8 cellular contexts compared by ENCODE assay signal in genomic region chr19:16382775-16383543, GRCh38. TPM values are rescaled to one million over a fixed set of nuclear protein-coding genes. Genes with fewer than 3 reads are reported as not detected.
DNase-seq lines count a peak whose midpoint lies in the region; ATAC-seq and TF ChIP-seq lines count a peak whose summit lies in the region.

No MANE protein-coding gene starts in this region.

- TF ChIP-seq POLR2A in stomach (IDR thresholded peaks at IDR 0.05) = no peak

- H3K27ac Mint-ChIP-seq in neural progenitor cell = no peak overlapping the region

- intact Hi-C loops in stomach (cut with DNase I; ENCODE audit: low total_unique reads) = loop anchor here (5.0 kb wide), 1 partner anchor 136 kb away; no protein-coding TSS in a partner anchor

- H3K9me3 ChIP-seq in neural progenitor cell (ENCODE audit: low read depth) (no peaks in the 10 kb centered on the region), stomach (no peaks in the 10 kb centered on the region)

- H3K4me2 ChIP-seq in neural progenitor cell = no peak overlapping the region

- no peaks in the 10 kb centered on the region for H3K79me2 ChIP-seq in neural progenitor cell (ENCODE audit: low read depth)

- H3K4me3 ChIP-seq in neural progenitor cell (no peak overlapping the region), stomach (no peak overlapping the region)

- ATAC-seq in foreskin keratinocyte (peak; percentile 49), HG02870 (IDR thresholded peaks at IDR 0.05; ENCODE audit: unreplicated experiment) (no peak)

- H3K4me1 Mint-ChIP-seq in neural progenitor cell = no peaks in the 10 kb centered on the region

- no peaks in the 10 kb centered on the region for H3K27me3 Mint-ChIP-seq in neural progenitor cell (ENCODE audit: insufficient read depth, low read depth)

- H3K36me3 Mint-ChIP-seq in neural progenitor cell = peaks cover 6% of the 10 kb centered on the region

- TF ChIP-seq CTCF in foreskin keratinocyte (conservative IDR thresholded peaks at IDR 0.05) (peak; percentile 77), neural progenitor cell (IDR thresholded peaks at IDR 0.05) (peak; percentile 84), stomach (IDR thresholded peaks at IDR 0.05) (peak in 5 of 7 experiments; percentile 46 to 88 (median 74))

- no peak overlapping the region for H3K4me3 Mint-ChIP-seq in neural progenitor cell

- no peaks in the 10 kb centered on the region for H3K36me3 ChIP-seq in neural progenitor cell
- H3K36me3 ChIP-seq in stomach = peaks cover 27 to 55% (median 54%) of the 10 kb centered on the region in 4 donors

- H3K27ac ChIP-seq in foreskin keratinocyte = no peak overlapping the region
- H3K27ac ChIP-seq in neural progenitor cell = no peak overlapping the region
- H3K27ac ChIP-seq in stomach = peak overlapping the region; percentile 44 to 88 (median 83)

- 25 to 32% (median 31%) methylated on average over 16 to 17 of the region's 17 CpGs for WGBS in stomach, 5 donors

- H3K27me3 ChIP-seq in foreskin keratinocyte (no peaks in the 10 kb centered on the region), neural progenitor cell (no peaks in the 10 kb centered on the region), stomach (no peaks in the 10 kb centered on the region)

- no peaks in the 10 kb centered on the region for H3K4me1 ChIP-seq in foreskin keratinocyte
- no peaks in the 10 kb centered on the region for H3K4me1 ChIP-seq in neural progenitor cell
- peaks cover 10 to 36% (median 15%) of the 10 kb centered on the region in 4 donors for H3K4me1 ChIP-seq in stomach

- no peak for TF ChIP-seq EP300 in stomach (IDR thresholded peaks at IDR 0.05)

- no peaks in the 10 kb centered on the region for H3K9me3 Mint-ChIP-seq in neural progenitor cell

- DNase-seq in CMK (ENCODE audit: low read depth) (peak; percentile 39), HS-27A (ENCODE audit: low read depth) (peak; percentile 45), SHP77 (lab: John Stamatoyannopoulos, UW) (peak; percentile 72 to 82), foreskin keratinocyte (peak in 1 of 2 donors; percentile 29), neural progenitor cell (ENCODE audit: low spot score) (peak; percentile 88), stomach (peak; percentile 82)
- peak; percentile 62 for DNase-seq in activated gamma-delta T cell treated with anti-CD3 and anti-CD28 coated beads, Interleukin-2, amount 50 U/mL, for 16 hours (ENCODE audit: low read depth)

- H4K20me1 ChIP-seq in neural progenitor cell (ENCODE audit: low read depth) = peaks cover 9% of the 10 kb centered on the region

- H2AFZ ChIP-seq in neural progenitor cell (replicated peaks) = no peak overlapping the region

- peaks cover 13% of the 10 kb centered on the region for H3F3A ChIP-seq in neural progenitor cell (ENCODE audit: low read depth)

- H3K9ac ChIP-seq in neural progenitor cell = no peak overlapping the region

RNA-seq across cellular contexts. Expression of gene KLF2, which starts 58.3 kb away (rescaled TPM):
- 0.32 and 0.65 TPM in 2 replicates for total RNA-seq in foreskin keratinocyte
- 0.22 and 0.32 TPM in 2 replicates for polyA plus RNA-seq in foreskin keratinocyte
- not detected in 2 replicates for total RNA-seq in neural progenitor cell (ENCODE audit: low replicate concordance)
- 100 to 1,000 TPM in 1 of 5 donors, 10 to 100 TPM in 4; 31.0 to 107 (median 72.3) TPM for total RNA-seq in stomach
- polyA plus RNA-seq in stomach = 10 to 100 TPM in 2 of 3 donors, 1 to 10 TPM in 1; 9.5 to 69.5 (median 16.7) TPM

Comparison
In these comparisons a context has a peak if more than half of its experiments do, and no peak if none do; other contexts are left out.
1. H3K27ac ChIP-seq: peak in stomach (5 of 5); none in foreskin keratinocyte (single experiment) and neural progenitor cell (single experiment).
2. RNA of gene KLF2, which starts 58.3 kb away (total RNA-seq): 31.0 to 107 TPM in stomach; 0.32 to 0.65 TPM in foreskin keratinocyte and not detected in neural progenitor cell; every median in the first group is over 10 times any median in the second.
3. Peak in every context shown above with its lines, with median percentiles within 50 percentile points of each other: CTCF ChIP-seq.